ENCODE assay signal across 1 cellular context in the genomic region with DNA sequence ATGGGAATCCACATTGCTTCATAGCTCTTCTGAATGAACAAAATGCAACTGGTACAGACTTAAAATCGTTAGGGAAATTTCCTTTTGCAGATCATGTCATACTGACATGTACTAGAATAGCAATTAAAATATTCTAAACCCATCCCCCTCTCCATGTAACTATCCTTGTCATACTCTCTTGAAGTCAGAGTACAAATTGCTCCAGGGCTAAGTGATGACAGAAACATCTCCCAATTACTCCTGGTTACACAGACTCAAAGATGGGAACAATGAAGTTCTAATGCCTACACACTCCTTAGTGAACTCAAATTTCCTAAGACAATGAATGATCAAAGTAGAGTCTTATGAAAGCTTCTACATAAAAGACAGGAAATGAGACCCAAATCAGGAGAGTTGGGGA.
TF ChIP-seq lines count a peak whose summit lies in the region.

No MANE protein-coding gene starts in this region.

TF ChIP-seq in GM23338, 12 proteins besides CTCF, POLR2A, EP300 and RAD21 (continued from another document):
- TF ChIP-seq, protein P1, sequence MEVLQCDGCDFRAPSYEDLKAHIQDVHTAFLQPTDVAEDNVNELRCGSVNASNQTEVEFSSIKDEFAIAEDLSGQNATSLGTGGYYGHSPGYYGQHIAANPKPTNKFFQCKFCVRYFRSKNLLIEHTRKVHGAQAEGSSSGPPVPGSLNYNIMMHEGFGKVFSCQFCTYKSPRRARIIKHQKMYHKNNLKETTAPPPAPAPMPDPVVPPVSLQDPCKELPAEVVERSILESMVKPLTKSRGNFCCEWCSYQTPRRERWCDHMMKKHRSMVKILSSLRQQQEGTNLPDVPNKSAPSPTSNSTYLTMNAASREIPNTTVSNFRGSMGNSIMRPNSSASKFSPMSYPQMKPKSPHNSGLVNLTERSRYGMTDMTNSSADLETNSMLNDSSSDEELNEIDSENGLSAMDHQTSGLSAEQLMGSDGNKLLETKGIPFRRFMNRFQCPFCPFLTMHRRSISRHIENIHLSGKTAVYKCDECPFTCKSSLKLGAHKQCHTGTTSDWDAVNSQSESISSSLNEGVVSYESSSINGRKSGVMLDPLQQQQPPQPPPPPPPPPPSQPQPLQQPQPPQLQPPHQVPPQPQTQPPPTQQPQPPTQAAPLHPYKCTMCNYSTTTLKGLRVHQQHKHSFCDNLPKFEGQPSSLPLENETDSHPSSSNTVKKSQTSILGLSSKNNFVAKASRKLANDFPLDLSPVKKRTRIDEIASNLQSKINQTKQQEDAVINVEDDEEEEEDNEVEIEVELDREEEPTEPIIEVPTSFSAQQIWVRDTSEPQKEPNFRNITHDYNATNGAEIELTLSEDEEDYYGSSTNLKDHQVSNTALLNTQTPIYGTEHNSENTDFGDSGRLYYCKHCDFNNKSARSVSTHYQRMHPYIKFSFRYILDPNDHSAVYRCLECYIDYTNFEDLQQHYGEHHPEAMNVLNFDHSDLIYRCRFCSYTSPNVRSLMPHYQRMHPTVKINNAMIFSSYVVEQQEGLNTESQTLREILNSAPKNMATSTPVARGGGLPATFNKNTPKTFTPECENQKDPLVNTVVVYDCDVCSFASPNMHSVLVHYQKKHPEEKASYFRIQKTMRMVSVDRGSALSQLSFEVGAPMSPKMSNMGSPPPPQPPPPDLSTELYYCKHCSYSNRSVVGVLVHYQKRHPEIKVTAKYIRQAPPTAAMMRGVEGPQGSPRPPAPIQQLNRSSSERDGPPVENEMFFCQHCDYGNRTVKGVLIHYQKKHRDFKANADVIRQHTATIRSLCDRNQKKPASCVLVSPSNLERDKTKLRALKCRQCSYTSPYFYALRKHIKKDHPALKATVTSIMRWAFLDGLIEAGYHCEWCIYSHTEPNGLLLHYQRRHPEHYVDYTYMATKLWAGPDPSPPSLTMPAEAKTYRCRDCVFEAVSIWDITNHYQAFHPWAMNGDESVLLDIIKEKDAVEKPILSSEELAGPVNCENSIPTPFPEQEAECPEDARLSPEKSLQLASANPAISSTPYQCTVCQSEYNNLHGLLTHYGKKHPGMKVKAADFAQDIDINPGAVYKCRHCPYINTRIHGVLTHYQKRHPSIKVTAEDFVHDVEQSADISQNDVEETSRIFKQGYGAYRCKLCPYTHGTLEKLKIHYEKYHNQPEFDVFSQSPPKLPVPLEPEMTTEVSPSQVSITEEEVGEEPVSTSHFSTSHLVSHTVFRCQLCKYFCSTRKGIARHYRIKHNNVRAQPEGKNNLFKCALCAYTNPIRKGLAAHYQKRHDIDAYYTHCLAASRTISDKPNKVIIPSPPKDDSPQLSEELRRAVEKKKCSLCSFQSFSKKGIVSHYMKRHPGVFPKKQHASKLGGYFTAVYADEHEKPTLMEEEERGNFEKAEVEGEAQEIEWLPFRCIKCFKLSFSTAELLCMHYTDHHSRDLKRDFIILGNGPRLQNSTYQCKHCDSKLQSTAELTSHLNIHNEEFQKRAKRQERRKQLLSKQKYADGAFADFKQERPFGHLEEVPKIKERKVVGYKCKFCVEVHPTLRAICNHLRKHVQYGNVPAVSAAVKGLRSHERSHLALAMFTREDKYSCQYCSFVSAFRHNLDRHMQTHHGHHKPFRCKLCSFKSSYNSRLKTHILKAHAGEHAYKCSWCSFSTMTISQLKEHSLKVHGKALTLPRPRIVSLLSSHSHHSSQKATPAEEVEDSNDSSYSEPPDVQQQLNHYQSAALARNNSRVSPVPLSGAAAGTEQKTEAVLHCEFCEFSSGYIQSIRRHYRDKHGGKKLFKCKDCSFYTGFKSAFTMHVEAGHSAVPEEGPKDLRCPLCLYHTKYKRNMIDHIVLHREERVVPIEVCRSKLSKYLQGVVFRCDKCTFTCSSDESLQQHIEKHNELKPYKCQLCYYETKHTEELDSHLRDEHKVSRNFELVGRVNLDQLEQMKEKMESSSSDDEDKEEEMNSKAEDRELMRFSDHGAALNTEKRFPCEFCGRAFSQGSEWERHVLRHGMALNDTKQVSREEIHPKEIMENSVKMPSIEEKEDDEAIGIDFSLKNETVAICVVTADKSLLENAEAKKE (CRISPR knock-in tag; IDR thresholded peaks at IDR 0.05), result no peak
- TF ChIP-seq ZNF331 (CRISPR knock-in tag; IDR thresholded peaks at IDR 0.05; ENCODE audit: low read depth), result no peak
- TF ChIP-seq ZNF114 (CRISPR knock-in tag; IDR thresholded peaks at IDR 0.05), result no peak
- TF ChIP-seq POLR2AphosphoS5 (IDR thresholded peaks at IDR 0.05; ENCODE audit: low read depth), result no peak
- TF ChIP-seq JUNB (IDR thresholded peaks at IDR 0.05; ENCODE audit: unreplicated experiment), result no peak
- no peak for TF ChIP-seq EZH2 (IDR thresholded peaks at IDR 0.05; ENCODE audit: low read depth, unreplicated experiment)
- no peak for TF ChIP-seq STAT1 (IDR thresholded peaks at IDR 0.05; ENCODE audit: unreplicated experiment)
